Comparison of ENCODE assay signal across 1 cellular context in the genomic region with DNA sequence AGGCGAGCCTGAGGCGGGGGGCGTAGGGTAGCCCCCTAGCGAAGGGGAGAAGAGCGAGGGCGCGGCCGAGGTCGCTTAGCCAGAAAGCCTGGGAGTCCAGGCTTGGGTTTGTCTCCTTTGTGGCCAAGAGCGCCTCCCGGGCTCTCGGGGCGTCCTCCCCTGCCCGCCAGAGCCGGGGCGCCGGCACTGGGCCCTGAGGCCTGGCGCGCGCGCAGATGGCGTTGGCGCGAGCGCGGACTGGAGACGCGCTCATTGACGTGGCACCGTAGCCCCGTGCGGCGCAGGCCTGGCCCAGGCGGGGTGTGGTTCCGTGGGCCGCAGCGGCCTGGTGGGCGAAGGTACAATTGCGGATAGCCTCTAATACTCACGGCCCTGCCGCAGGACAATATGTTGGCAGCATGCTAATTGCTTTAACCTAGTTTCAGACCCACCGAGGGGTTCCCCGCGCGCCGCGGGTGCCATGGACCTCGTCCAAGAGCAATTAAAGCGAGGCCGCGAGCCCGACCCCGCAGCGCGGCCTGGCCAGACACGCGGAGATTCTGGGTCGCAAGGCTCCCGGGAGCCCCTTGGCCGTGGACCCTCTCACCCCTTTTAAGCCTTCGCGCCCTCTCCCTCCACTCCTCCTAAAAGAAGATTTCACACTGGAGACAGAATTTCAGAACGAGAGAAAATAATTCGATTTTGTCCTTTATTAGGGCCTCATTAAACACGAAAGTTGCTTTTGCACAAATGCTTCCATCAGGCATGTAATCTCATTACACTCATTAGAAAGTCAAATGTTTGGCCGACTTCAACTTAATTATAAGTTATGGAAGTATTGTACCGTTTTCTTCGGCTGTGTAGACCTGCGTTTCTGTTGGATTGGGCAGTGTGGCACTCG.
TF ChIP-seq lines count a peak whose summit lies in the region.

No MANE protein-coding gene starts in this region.

TF ChIP-seq in HepG2, 621 proteins besides CTCF, POLR2A, EP300 and RAD21:
- no peak for TF ChIP-seq ZNF34 (CRISPR knock-in tag; IDR thresholded peaks at IDR 0.05; ENCODE audit: borderline replicate concordance)
- no peak for TF ChIP-seq ZNF766 (CRISPR knock-in tag; IDR thresholded peaks at IDR 0.05; ENCODE audit: borderline replicate concordance)
- TF ChIP-seq PATZ1 (CRISPR knock-in tag; IDR thresholded peaks at IDR 0.05): no peak
- no peak for TF ChIP-seq ZBTB37 (CRISPR knock-in tag; IDR thresholded peaks at IDR 0.05)
- no peak for TF ChIP-seq EED (CRISPR knock-in tag; IDR thresholded peaks at IDR 0.05)
- no peak for TF ChIP-seq DMTF1 (CRISPR knock-in tag; IDR thresholded peaks at IDR 0.05)
- TF ChIP-seq IRF1 (CRISPR knock-in tag; IDR thresholded peaks at IDR 0.05; ENCODE audit: low read depth): no peak
